In the genomic region with DNA sequence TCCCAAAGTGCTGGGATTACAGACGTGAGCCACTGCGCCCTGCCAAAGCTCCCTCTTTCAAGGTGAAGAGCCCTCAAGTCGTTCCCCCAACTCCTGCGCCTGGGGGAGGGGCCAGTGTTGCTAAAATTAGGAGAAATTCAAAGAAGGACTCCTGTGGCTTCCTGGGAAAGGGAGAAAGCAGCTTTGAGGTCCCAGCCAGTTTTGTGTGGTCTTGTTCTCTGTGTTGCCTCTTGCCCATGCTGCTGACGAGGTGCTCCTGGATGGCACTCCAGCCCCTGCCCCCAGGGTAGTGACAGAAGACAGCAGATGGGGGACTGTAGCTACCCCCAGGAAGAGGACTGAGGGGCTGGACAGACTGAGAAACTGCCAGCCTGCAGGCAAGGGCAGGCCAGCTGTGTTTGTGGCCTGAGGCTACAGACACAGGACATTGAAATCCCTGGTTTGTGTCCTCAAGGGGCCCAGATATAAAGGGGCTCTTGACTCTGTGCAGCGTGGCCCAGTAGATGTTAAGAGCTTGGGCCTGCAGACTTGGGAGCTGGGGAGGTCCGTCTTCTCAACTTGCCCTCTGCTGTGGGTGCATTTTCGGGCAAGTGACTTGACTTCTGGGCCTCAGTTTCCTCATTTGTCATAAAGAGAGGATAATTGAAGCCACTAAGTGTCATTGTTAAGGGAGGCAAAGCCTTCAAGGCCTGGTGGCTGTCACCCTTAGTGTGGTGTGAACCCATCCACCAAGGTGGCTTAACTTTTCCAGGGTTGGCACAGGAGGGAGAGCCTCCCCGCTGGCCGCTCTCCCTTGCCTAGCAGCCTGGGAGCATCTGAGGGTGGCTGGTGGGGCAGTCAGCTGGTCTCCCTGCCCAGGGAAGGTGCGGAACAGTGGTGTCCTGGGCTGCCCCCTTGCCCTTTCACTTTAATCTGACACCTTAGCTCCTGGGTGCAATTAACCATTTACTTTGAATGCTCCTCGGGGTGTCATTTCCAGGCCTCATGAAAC, we compare ENCODE assay signal across 9 cellular contexts. TPM values are rescaled to one million over a fixed set of nuclear protein-coding genes. Genes with fewer than 3 reads are reported as not detected.
A peak's percentile ranks its signal among the peaks of the same experiment; 100 is the strongest.
DNase-seq lines count a peak whose midpoint lies in the region; ATAC-seq and TF ChIP-seq lines count a peak whose summit lies in the region.
"Had no signal": no experiment of that assay in that cellular context is flagged by ENCODE, and none has a peak within 500 bp of the region (broad histone marks: within the 10 kb centered on the region; RNA-seq: fewer than 3 reads in every experiment).

No MANE protein-coding gene starts in this region.

- no peak overlapping the region for H3K9ac ChIP-seq in KMS-11

- peak overlapping the region; percentile 35 for H3K4me3 ChIP-seq in CD8-positive, alpha-beta memory T cell (ENCODE audit: low read length)
- H3K4me3 ChIP-seq in KMS-11 (IDR thresholded peaks at IDR 0.05; ENCODE audit: insufficient read depth, low read depth, low read length), result no peak overlapping the region

- H4K20me1 ChIP-seq in KMS-11 (ENCODE audit: insufficient read depth), result 0 out of 2 replicates have a peak, but pooled peaks cover 5% of the 10 kb centered on the region

- peak in 1 of 5 donors; percentile 26 for DNase-seq in CD8-positive, alpha-beta memory T cell
- DNase-seq in neural crest cell (ENCODE audit: low read depth, low spot score) (no peak), NCI-H1417 treated with DMSO at 0.1 percent for 48 hours (lab: John Stamatoyannopoulos, UW) (no peak), NCI-H748 (lab: John Stamatoyannopoulos, UW; ENCODE audit: unreplicated experiment) (no peak)
- DNase-seq in effector CD8-positive, alpha-beta T cell (lab: John Stamatoyannopoulos, UW), result no peak
- DNase-seq: NCI-H774 had no signal

- H3K4me2 ChIP-seq in KMS-11, result no peak overlapping the region; the same call in 1 of the 2 replicates

- no peaks in the 10 kb centered on the region for H3K27me3 Mint-ChIP-seq in CD8-positive, alpha-beta memory T cell
- no peaks in the 10 kb centered on the region for H3K27me3 Mint-ChIP-seq in brain
- no peaks in the 10 kb centered on the region for H3K27me3 Mint-ChIP-seq in neural crest cell (ENCODE audit: low read depth)

- peak overlapping the region; percentile 79 for H3K27ac ChIP-seq in CD8-positive, alpha-beta memory T cell (ENCODE audit: low read depth, low read length)
- peak overlapping the region; percentile 19; the same call in 1 of the 2 replicates for H3K27ac ChIP-seq in KMS-11

- peak overlapping the region; percentile 87 to 92 (median 90) for H3K4me3 Mint-ChIP-seq in CD8-positive, alpha-beta memory T cell
- peak overlapping the region; percentile 28 to 69 (median 42) for H3K4me3 Mint-ChIP-seq in brain
- peak overlapping the region; percentile 87 for H3K4me3 Mint-ChIP-seq in neural crest cell

- H3K9me3 ChIP-seq in CD8-positive, alpha-beta memory T cell (ENCODE audit: low read length), result no peaks in the 10 kb centered on the region

- H3K4me1 ChIP-seq in CD8-positive, alpha-beta memory T cell (ENCODE audit: insufficient read depth, low read length), result peaks cover 79% of the 10 kb centered on the region
- peaks cover 61% of the 10 kb centered on the region for H3K4me1 ChIP-seq in KMS-11 (ENCODE audit: low read depth, poor library complexity, severe bottlenecking)

- ATAC-seq in GM18867 (IDR thresholded peaks at IDR 0.05; ENCODE audit: unreplicated experiment), result no peak

- peaks cover 57 to 79% (median 59%) of the 10 kb centered on the region in 3 donors for H3K4me1 Mint-ChIP-seq in CD8-positive, alpha-beta memory T cell
- H3K4me1 Mint-ChIP-seq in brain, result peaks cover 44% of the 10 kb centered on the region
- H3K4me1 Mint-ChIP-seq in neural crest cell, result peaks cover 30% of the 10 kb centered on the region

- H3K27me3 ChIP-seq in CD8-positive, alpha-beta memory T cell (ENCODE audit: insufficient read depth, low read length, poor library complexity, severe bottlenecking), result no peaks in the 10 kb centered on the region
- no peaks in the 10 kb centered on the region for H3K27me3 ChIP-seq in KMS-11 (ENCODE audit: insufficient read depth, low read depth)

- peaks cover 0 to 35% (median 6%) of the 10 kb centered on the region in 3 donors for H3K36me3 Mint-ChIP-seq in CD8-positive, alpha-beta memory T cell
- H3K36me3 Mint-ChIP-seq in brain (peaks cover 7% of the 10 kb centered on the region), neural crest cell (ENCODE audit: low read depth) (no peaks in the 10 kb centered on the region)

- TF ChIP-seq CTCF in KMS-11 (conservative IDR thresholded peaks at IDR 0.05; ENCODE audit: low read depth, low read length), result no peak
- TF ChIP-seq CTCF in brain (conservative IDR thresholded peaks at IDR 0.05), result no peak
- TF ChIP-seq CTCF in neural crest cell (conservative IDR thresholded peaks at IDR 0.05), result no peak

- H3K9me3 Mint-ChIP-seq in CD8-positive, alpha-beta memory T cell, result no peaks in the 10 kb centered on the region
- H3K9me3 Mint-ChIP-seq in brain (no peaks in the 10 kb centered on the region), neural crest cell (no peaks in the 10 kb centered on the region)

- peaks cover 50% of the 10 kb centered on the region for H3K79me2 ChIP-seq in KMS-11 (ENCODE audit: insufficient read depth, low read depth)

- POLR2A ChIA-PET in CD8-positive, alpha-beta memory T cell (lab: Charles Lee), result interaction anchor here (0.5 to 6.4 kb wide), 13 partner anchors 11 to 580 kb away, joined by 3 to 28 read pairs (median 5); partner anchors contain the start of genes FOXJ1 and RNF157

- H2AFZ ChIP-seq in KMS-11 (ENCODE audit: low read depth), result no peak overlapping the region

- peaks cover 26% of the 10 kb centered on the region for H3K36me3 ChIP-seq in CD8-positive, alpha-beta memory T cell (ENCODE audit: insufficient read depth, low read length)
- no peaks in the 10 kb centered on the region for H3K36me3 ChIP-seq in KMS-11 (ENCODE audit: insufficient read depth)

- CTCF ChIA-PET in CD8-positive, alpha-beta memory T cell (lab: Charles Lee), result interaction anchor here (0.8 to 7.3 kb wide), 7 partner anchors 10 to 147 kb away, joined by 3 to 50 read pairs (median 10); no protein-coding TSS in a partner anchor

- peak overlapping the region; percentile 83 to 100 (median 97) for H3K27ac Mint-ChIP-seq in CD8-positive, alpha-beta memory T cell
- H3K27ac Mint-ChIP-seq in brain (peak overlapping the region in 4 of 5 experiments; percentile 67 to 86 (median 78)), neural crest cell (ENCODE audit: unreplicated experiment) (peak overlapping the region; percentile 12)

RNA-seq across cellular contexts. Expression of gene UBALD2, which starts 4.1 kb away (rescaled TPM):
- total RNA-seq in CD8-positive, alpha-beta memory T cell, result 100 to 1,000 TPM; 125 to 133 TPM
- polyA plus RNA-seq in CD8-positive, alpha-beta memory T cell, result 8.7 TPM
- 140 TPM for polyA plus RNA-seq in brain (ENCODE audit: insufficient read depth, low read depth, low replicate concordance)
- 18.8 and 21.5 TPM in 2 replicates for total RNA-seq in neural crest cell

RNA-seq across cellular contexts. Expression of gene RNF157, which starts 29.0 kb away (rescaled TPM):
- total RNA-seq in CD8-positive, alpha-beta memory T cell, result 10 to 100 TPM; 13.9 TPM
- polyA plus RNA-seq in CD8-positive, alpha-beta memory T cell, result 10.7 TPM
- 90.2 TPM for polyA plus RNA-seq in brain (ENCODE audit: insufficient read depth, low read depth, low replicate concordance)
- total RNA-seq in neural crest cell, result 50.4 and 54.0 TPM in 2 replicates

RNA-seq across cellular contexts. Expression of gene QRICH2, which starts 38.8 kb away (rescaled TPM):
- 1 to 10 TPM; 2.4 to 2.5 TPM for total RNA-seq in CD8-positive, alpha-beta memory T cell
- polyA plus RNA-seq in CD8-positive, alpha-beta memory T cell, result 0.22 TPM
- polyA plus RNA-seq in brain (ENCODE audit: insufficient read depth, low read depth, low replicate concordance), result 1.3 TPM
- 10.6 and 12.3 TPM in 2 replicates for total RNA-seq in neural crest cell

Comparison
In these comparisons a context has a peak if more than half of its experiments do, and no peak if none do; other contexts are left out.
1. H3K27ac Mint-ChIP-seq: peak in every context shown above with its lines; median percentile 97 in CD8-positive, alpha-beta memory T cell; 78 in brain; 12 in neural crest cell.